In genomic region chr13:41263261-41263971, GRCh38 we compare ENCODE assay signal across 8 cellular contexts. TPM values are rescaled to one million over a fixed set of nuclear protein-coding genes. Genes with fewer than 3 reads are reported as not detected.
A peak's percentile ranks its signal among the peaks of the same experiment; 100 is the strongest.
DNase-seq lines count a peak whose midpoint lies in the region; ATAC-seq, FAIRE-seq and TF ChIP-seq lines count a peak whose summit lies in the region.

TSS of gene MTRF1 (minus strand) at chr13:41263576. CDS start at chr13:41260907, 2,669 bp downstream.

- TF ChIP-seq CTCF in GM10248 (IDR thresholded peaks at IDR 0.05; ENCODE audit: control extremely low read depth, extremely low read depth, low read depth, missing control alignments) (no peak), glutamatergic neuron (IDR thresholded peaks at IDR 0.05; ENCODE audit: partially characterized antibody, unreplicated experiment) (no peak), pancreas (IDR thresholded peaks at IDR 0.05) (no peak), thyroid gland (IDR thresholded peaks at IDR 0.05) (no peak)

- H3K4me1 ChIP-seq in pancreas (peaks cover 6 to 15% (median 7%) of the 10 kb centered on the region in 3 donors), thyroid gland (peaks cover 3 to 5% of the 10 kb centered on the region in 2 donors)

- TF ChIP-seq POLR2A in thyroid gland (IDR thresholded peaks at IDR 0.05), result peak in 1 of 2 donors; percentile 28

- H3K9me3 Mint-ChIP-seq in activated naive CD4-positive, alpha-beta T cell treated with anti-CD3 and anti-CD28 coated beads, Interleukin-2, amount 50 U/mL, for 72 hours, result peaks cover 2 to 6% of the 10 kb centered on the region in 2 donors
- H3K9me3 Mint-ChIP-seq in glutamatergic neuron (ENCODE audit: unreplicated experiment), result peaks cover 1% of the 10 kb centered on the region

- intact Hi-C loops in pancreas (cut with DNase I) (no loop called here), thyroid gland (cut with DNase I) (no loop called here)

- CTCF ChIA-PET in GM10248 (lab: Yijun Ruan, JAX), result interaction anchor here (0.9 to 1.3 kb wide), 2 partner anchors 41 to 66 kb away, joined by 3 read pairs; no protein-coding TSS in a partner anchor

- H3K4me3 ChIP-seq in pancreas, result peak within 1 kb of the TSS; percentile 40 to 70 (median 46)
- H3K4me3 ChIP-seq in thyroid gland (replicated peaks in 1 of 3), result peak within 1 kb of the TSS; percentile 37 to 74 (median 71)

- H3K36me3 Mint-ChIP-seq in activated naive CD4-positive, alpha-beta T cell treated with anti-CD3 and anti-CD28 coated beads, Interleukin-2, amount 50 U/mL, for 72 hours, result peaks cover 16 to 26% of the 10 kb centered on the region in 2 donors
- H3K36me3 Mint-ChIP-seq in glutamatergic neuron (ENCODE audit: unreplicated experiment), result no peaks in the 10 kb centered on the region

- peak; percentile 95 for ATAC-seq in HG02588 (IDR thresholded peaks at IDR 0.05; ENCODE audit: unreplicated experiment)
- ATAC-seq in activated naive CD4-positive, alpha-beta T cell treated with anti-CD3 and anti-CD28 coated beads, Interleukin-2, amount 50 U/mL, for 72 hours, result peak; percentile 94 to 96
- peak; percentile 93 to 98 (median 95) for ATAC-seq in pancreas

- peak within 1 kb of the TSS; percentile 99 for H3K4me3 Mint-ChIP-seq in glutamatergic neuron (ENCODE audit: unreplicated experiment)

- no peak for FAIRE-seq in pancreas (lab: Jason Lieb, UNC)

- H3K27me3 ChIP-seq in pancreas, result no peaks in the 10 kb centered on the region
- H3K27me3 ChIP-seq in thyroid gland, result no peaks in the 10 kb centered on the region

- no peaks in the 10 kb centered on the region for H3K4me1 Mint-ChIP-seq in glutamatergic neuron (ENCODE audit: low read depth, unreplicated experiment)

- no peaks in the 10 kb centered on the region for H3K36me3 ChIP-seq in pancreas
- peaks cover 7 to 8% of the 10 kb centered on the region in 2 donors for H3K36me3 ChIP-seq in thyroid gland

- DNase-seq in GM10248 (ENCODE audit: extremely low spot score) (peak; percentile 86), NCI-H1048 (lab: John Stamatoyannopoulos, UW) (peak; percentile 1), SKM-1 (lab: John Stamatoyannopoulos, UW; ENCODE audit: unreplicated experiment) (peak; percentile 92), glutamatergic neuron (peak; percentile 76), pancreas (peak; percentile 70 to 84 (median 78)), thyroid gland (peak; percentile 78 to 82)
- peak; percentile 76 to 82 for DNase-seq in activated naive CD4-positive, alpha-beta T cell treated with anti-CD3 and anti-CD28 coated beads, Interleukin-2, amount 50 U/mL, for 72 hours (ENCODE audit: low spot score in 2 of 2)

- peak within 1 kb of the TSS; percentile 94 to 99 for H3K27ac Mint-ChIP-seq in activated naive CD4-positive, alpha-beta T cell treated with anti-CD3 and anti-CD28 coated beads, Interleukin-2, amount 50 U/mL, for 72 hours
- peak within 1 kb of the TSS; percentile 88 for H3K27ac Mint-ChIP-seq in glutamatergic neuron (ENCODE audit: unreplicated experiment)

- H3K27ac ChIP-seq in pancreas, result peak within 1 kb of the TSS; percentile 39 to 82 (median 70)
- peak within 1 kb of the TSS; percentile 66 to 72 (median 72) for H3K27ac ChIP-seq in thyroid gland

- 1% methylated on average over 32 of the region's 32 CpGs for WGBS in pancreas, 2 donors
- 0 to 1% methylated on average over 32 of the region's 32 CpGs for WGBS in thyroid gland, 2 donors

- peaks cover 1% of the 10 kb centered on the region for H3K27me3 Mint-ChIP-seq in glutamatergic neuron (ENCODE audit: unreplicated experiment)

- H3K9me3 ChIP-seq in pancreas (no peaks in the 10 kb centered on the region), thyroid gland (no peaks in the 10 kb centered on the region)

- POLR2A ChIA-PET in GM10248 (lab: Yijun Ruan, JAX), result no interaction called here

RNA-seq across cellular contexts. Expression of gene MTRF1, which starts in this region (rescaled TPM):
- 10 to 100 TPM; 25.8 to 39.1 TPM for total RNA-seq in activated naive CD4-positive, alpha-beta T cell treated with anti-CD3 and anti-CD28 coated beads, Interleukin-2, amount 50 U/mL, for 72 hours
- total RNA-seq in glutamatergic neuron (ENCODE audit: unreplicated experiment) (15.2 TPM), pancreas (10 to 100 TPM in 2 of 6 donors, 1 to 10 TPM in 4; 6.5 to 15.3 (median 9.0) TPM), thyroid gland (10 to 100 TPM in 3 of 4 donors, 1 to 10 TPM in 1; 9.3 to 22.2 (median 12.0) TPM)
- polyA plus RNA-seq in pancreas, result 10 to 100 TPM; 13.0 to 19.8 TPM

Comparison
In these comparisons a context has a peak if more than half of its experiments do, and no peak if none do; other contexts are left out.
1. Peak in every context shown above with its lines: DNase-seq, ATAC-seq, H3K4me3 ChIP-seq and H3K27ac ChIP-seq.
2. DNase-seq: peak in every context shown above with its lines; median percentile 92 in SKM-1; 86 in GM10248; 80 in thyroid gland; 79 in activated naive CD4-positive, alpha-beta T cell treated with anti-CD3 and anti-CD28 coated beads, Interleukin-2, amount 50 U/mL, for 72 hours; 78 in pancreas; 76 in glutamatergic neuron; 1 in NCI-H1048.